In the genomic region with DNA sequence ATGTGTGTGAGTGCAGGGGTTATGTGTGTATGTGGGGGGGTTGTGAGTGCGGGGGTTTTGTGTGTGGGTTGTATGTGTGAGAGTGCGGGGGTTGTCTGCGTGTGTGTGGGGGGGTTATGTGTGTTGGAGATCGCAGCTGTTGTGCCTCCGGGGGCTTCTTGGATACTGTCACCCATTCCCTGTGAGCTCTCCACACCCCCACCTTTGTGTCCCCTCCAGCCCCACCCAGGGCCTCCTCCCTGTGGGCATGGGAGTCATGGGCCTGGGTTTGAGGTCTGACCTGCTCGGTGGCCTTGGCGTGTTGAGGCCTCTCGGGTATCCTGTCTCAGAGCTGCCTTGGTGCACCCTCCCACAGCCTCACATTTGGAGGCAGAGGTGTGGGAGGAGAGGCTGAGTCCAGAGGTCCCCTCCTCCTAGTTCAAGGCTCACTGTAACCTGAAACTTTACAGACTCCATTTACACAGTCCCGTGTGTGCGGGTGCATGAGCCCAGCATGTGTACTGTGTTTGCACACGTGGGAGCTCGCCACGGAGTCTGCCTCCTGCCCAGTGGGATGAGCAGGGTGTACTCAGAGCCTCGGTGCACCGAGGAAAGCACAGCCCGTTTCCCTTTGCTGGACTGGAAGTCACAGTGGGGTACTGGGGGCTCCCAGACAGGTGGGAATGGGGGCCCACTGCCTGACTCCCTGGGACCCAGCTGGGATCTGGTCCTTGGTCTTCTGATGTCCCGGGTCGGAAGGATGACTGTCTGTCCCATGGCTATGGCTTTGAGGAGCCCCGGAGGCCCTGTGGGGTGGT, we compare ENCODE assay signal across 1 cellular context.
TF ChIP-seq lines count a peak whose summit lies in the region.

No MANE protein-coding gene starts in this region.

TF ChIP-seq in HepG2, 621 proteins besides CTCF, POLR2A, EP300 and RAD21 (continued from another document and continues in another):
- TF ChIP-seq ZBTB44 (CRISPR knock-in tag; IDR thresholded peaks at IDR 0.05) (no peak), ZFP36 (IDR thresholded peaks at IDR 0.05; ENCODE audit: borderline replicate concordance, low read depth, low read length, partially characterized antibody) (no peak), THYN1 (CRISPR knock-in tag; IDR thresholded peaks at IDR 0.05; ENCODE audit: borderline replicate concordance, low read depth) (no peak), ZNF414 (CRISPR knock-in tag; IDR thresholded peaks at IDR 0.05) (no peak), BHLHE40 (IDR thresholded peaks at IDR 0.05; ENCODE audit: low read length) (peak; percentile 90), MEIS1 (CRISPR knock-in tag; IDR thresholded peaks at IDR 0.05; ENCODE audit: borderline replicate concordance) (no peak; the same call in 1 of the 2 replicates), CSRNP1 (CRISPR knock-in tag; IDR thresholded peaks at IDR 0.05) (no peak), ZNF451 (CRISPR knock-in tag; IDR thresholded peaks at IDR 0.05) (no peak), CEBPG (CRISPR knock-in tag; IDR thresholded peaks at IDR 0.05) (no peak), PRDM15 (CRISPR knock-in tag; IDR thresholded peaks at IDR 0.05) (no peak), ATF7 (IDR thresholded peaks at IDR 0.05) (no peak), ATF7 (CRISPR knock-in tag; IDR thresholded peaks at IDR 0.05) (no peak), ZNF589 (CRISPR knock-in tag; conservative IDR thresholded peaks at IDR 0.05) (no peak), SATB2 (CRISPR knock-in tag; IDR thresholded peaks at IDR 0.05) (no peak), ZNF724P (CRISPR knock-in tag; IDR thresholded peaks at IDR 0.05; ENCODE audit: borderline replicate concordance) (peak; percentile 33; the same call in 1 of the 2 replicates), PPARG (CRISPR knock-in tag; conservative IDR thresholded peaks at IDR 0.05) (0 out of 2 replicates have a peak, but pooled peaks have one; percentile 23), ZNF746 (CRISPR knock-in tag; IDR thresholded peaks at IDR 0.05) (no peak; the same call in 1 of the 2 replicates), KDM2A (CRISPR knock-in tag; IDR thresholded peaks at IDR 0.05; ENCODE audit: borderline replicate concordance, low read depth) (no peak), ZBTB25 (CRISPR knock-in tag; IDR thresholded peaks at IDR 0.05) (no peak), REPIN1 (CRISPR knock-in tag; IDR thresholded peaks at IDR 0.05; ENCODE audit: borderline replicate concordance, low read depth) (0 out of 2 replicates have a peak, but pooled peaks have one; percentile 46), ZNF839 (CRISPR knock-in tag; IDR thresholded peaks at IDR 0.05; ENCODE audit: borderline replicate concordance) (no peak), KAT7 (CRISPR knock-in tag; IDR thresholded peaks at IDR 0.05; ENCODE audit: borderline replicate concordance) (no peak), ZFYVE20 (CRISPR knock-in tag; IDR thresholded peaks at IDR 0.05; ENCODE audit: borderline replicate concordance, low read depth) (no peak), WIZ (CRISPR knock-in tag; IDR thresholded peaks at IDR 0.05) (no peak), ZFP36L2 (CRISPR knock-in tag; IDR thresholded peaks at IDR 0.05) (no peak), FOXA1 (IDR thresholded peaks at IDR 0.05) (no peak), FOXA1 (CRISPR knock-in tag; IDR thresholded peaks at IDR 0.05) (peak; percentile 66; the same call in 1 of the 2 replicates), ELF3 (CRISPR knock-in tag; IDR thresholded peaks at IDR 0.05) (no peak), ISX (CRISPR knock-in tag; conservative IDR thresholded peaks at IDR 0.05) (no peak), CERS6 (CRISPR knock-in tag; IDR thresholded peaks at IDR 0.05) (no peak), NCOR1 (IDR thresholded peaks at IDR 0.05; ENCODE audit: borderline replicate concordance, low read length) (peak; percentile 65; the same call in 1 of the 2 replicates), RBAK (CRISPR knock-in tag; IDR thresholded peaks at IDR 0.05) (no peak), ZNF510 (CRISPR knock-in tag; IDR thresholded peaks at IDR 0.05; ENCODE audit: low read depth) (no peak), ZNF333 (CRISPR knock-in tag; IDR thresholded peaks at IDR 0.05; ENCODE audit: borderline replicate concordance) (no peak)
- TF ChIP-seq, protein P1, sequence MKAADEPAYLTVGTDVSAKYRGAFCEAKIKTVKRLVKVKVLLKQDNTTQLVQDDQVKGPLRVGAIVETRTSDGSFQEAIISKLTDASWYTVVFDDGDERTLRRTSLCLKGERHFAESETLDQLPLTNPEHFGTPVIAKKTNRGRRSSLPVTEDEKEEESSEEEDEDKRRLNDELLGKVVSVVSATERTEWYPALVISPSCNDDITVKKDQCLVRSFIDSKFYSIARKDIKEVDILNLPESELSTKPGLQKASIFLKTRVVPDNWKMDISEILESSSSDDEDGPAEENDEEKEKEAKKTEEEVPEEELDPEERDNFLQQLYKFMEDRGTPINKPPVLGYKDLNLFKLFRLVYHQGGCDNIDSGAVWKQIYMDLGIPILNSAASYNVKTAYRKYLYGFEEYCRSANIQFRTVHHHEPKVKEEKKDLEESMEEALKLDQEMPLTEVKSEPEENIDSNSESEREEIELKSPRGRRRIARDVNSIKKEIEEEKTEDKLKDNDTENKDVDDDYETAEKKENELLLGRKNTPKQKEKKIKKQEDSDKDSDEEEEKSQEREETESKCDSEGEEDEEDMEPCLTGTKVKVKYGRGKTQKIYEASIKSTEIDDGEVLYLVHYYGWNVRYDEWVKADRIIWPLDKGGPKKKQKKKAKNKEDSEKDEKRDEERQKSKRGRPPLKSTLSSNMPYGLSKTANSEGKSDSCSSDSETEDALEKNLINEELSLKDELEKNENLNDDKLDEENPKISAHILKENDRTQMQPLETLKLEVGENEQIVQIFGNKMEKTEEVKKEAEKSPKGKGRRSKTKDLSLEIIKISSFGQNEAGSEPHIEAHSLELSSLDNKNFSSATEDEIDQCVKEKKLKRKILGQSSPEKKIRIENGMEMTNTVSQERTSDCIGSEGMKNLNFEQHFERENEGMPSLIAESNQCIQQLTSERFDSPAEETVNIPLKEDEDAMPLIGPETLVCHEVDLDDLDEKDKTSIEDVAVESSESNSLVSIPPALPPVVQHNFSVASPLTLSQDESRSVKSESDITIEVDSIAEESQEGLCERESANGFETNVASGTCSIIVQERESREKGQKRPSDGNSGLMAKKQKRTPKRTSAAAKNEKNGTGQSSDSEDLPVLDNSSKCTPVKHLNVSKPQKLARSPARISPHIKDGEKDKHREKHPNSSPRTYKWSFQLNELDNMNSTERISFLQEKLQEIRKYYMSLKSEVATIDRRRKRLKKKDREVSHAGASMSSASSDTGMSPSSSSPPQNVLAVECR (CRISPR knock-in tag; IDR thresholded peaks at IDR 0.05; ENCODE audit: borderline replicate concordance), result peak; percentile 76; the same call in 1 of the 2 replicates
- TF ChIP-seq, protein P2, sequence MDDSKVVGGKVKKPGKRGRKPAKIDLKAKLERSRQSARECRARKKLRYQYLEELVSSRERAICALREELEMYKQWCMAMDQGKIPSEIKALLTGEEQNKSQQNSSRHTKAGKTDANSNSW (CRISPR knock-in tag; IDR thresholded peaks at IDR 0.05; ENCODE audit: borderline replicate concordance), result no peak
- TF ChIP-seq, protein P3, sequence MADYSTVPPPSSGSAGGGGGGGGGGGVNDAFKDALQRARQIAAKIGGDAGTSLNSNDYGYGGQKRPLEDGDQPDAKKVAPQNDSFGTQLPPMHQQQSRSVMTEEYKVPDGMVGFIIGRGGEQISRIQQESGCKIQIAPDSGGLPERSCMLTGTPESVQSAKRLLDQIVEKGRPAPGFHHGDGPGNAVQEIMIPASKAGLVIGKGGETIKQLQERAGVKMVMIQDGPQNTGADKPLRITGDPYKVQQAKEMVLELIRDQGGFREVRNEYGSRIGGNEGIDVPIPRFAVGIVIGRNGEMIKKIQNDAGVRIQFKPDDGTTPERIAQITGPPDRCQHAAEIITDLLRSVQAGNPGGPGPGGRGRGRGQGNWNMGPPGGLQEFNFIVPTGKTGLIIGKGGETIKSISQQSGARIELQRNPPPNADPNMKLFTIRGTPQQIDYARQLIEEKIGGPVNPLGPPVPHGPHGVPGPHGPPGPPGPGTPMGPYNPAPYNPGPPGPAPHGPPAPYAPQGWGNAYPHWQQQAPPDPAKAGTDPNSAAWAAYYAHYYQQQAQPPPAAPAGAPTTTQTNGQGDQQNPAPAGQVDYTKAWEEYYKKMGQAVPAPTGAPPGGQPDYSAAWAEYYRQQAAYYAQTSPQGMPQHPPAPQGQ (CRISPR knock-in tag; IDR thresholded peaks at IDR 0.05; ENCODE audit: borderline replicate concordance), result no peak
- TF ChIP-seq, protein P4, sequence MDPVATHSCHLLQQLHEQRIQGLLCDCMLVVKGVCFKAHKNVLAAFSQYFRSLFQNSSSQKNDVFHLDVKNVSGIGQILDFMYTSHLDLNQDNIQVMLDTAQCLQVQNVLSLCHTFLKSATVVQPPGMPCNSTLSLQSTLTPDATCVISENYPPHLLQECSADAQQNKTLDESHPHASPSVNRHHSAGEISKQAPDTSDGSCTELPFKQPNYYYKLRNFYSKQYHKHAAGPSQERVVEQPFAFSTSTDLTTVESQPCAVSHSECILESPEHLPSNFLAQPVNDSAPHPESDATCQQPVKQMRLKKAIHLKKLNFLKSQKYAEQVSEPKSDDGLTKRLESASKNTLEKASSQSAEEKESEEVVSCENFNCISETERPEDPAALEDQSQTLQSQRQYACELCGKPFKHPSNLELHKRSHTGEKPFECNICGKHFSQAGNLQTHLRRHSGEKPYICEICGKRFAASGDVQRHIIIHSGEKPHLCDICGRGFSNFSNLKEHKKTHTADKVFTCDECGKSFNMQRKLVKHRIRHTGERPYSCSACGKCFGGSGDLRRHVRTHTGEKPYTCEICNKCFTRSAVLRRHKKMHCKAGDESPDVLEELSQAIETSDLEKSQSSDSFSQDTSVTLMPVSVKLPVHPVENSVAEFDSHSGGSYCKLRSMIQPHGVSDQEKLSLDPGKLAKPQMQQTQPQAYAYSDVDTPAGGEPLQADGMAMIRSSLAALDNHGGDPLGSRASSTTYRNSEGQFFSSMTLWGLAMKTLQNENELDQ (CRISPR knock-in tag; IDR thresholded peaks at IDR 0.05; ENCODE audit: borderline replicate concordance), result no peak
